ENCODE assay signal across 38 cellular contexts in the genomic region with DNA sequence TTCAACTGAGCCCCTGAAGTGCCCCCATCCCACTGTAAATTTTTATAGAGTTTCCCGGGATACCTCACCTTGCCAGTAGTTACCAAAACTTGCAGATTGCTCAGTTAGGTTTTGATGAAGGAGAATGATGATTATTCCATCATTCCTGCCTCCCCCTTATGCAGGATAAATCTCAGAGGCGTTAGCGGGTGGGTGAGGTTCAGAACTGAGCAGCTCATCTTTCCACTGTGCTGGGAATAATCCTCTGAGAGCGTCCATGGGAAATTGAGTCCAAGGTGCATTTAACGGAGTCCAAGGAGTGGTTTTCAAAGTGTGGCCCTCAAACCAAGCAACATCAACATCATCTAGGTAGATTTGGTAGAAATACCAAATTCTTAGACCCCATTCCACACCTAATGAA. TPM values are rescaled to one million over a fixed set of nuclear protein-coding genes. Genes with fewer than 3 reads are reported as not detected.
"Had no signal": no experiment of that assay in that cellular context is flagged by ENCODE, and none has a peak within 500 bp of the region (broad histone marks: within the 10 kb centered on the region; RNA-seq: fewer than 3 reads in every experiment).

No MANE protein-coding gene starts in this region.

- DNase-seq: Karpas-422, Kasumi-1, MG63, MM.1S, MV-4-11, NCI-H1048, NCI-H1092, NCI-H1092 treated with DMSO at 0.1 percent for 48 hours, NCI-H1105, NCI-H1105 treated with DMSO at 0.1 percent for 48 hours, NCI-H1417, NCI-H1417 treated with DMSO at 0.1 percent for 48 hours, NCI-H1436, NCI-H1436 treated with DMSO at 0.1 percent for 48 hours, NCI-H146, NCI-H1694, NCI-H1694 treated with DMSO at 0.1 percent for 48 hours, NCI-H187, NCI-H187 treated with DMSO at 0.1 percent for 48 hours, NCI-H1930, NCI-H2029, NCI-H2029 treated with DMSO at 0.1 percent for 48 hours, NCI-H2081, NCI-H2081 treated with DMSO at 0.1 percent for 48 hours, NCI-H2107, NCI-H2171, NCI-H2171 treated with DMSO at 0.1 percent for 48 hours, NCI-H2227 treated with DMSO at 0.1 percent for 48 hours, NCI-H226, NCI-H345, NCI-H446, NCI-H446 treated with DMSO at 0.1 percent for 48 hours, NCI-H510A, NCI-H510A treated with DMSO at 0.1 percent for 48 hours had no signal

- H3K9me3 ChIP-seq: MG63 had no signal

RNA-seq across cellular contexts. Expression of a gene that starts 18.7 kb away (rescaled TPM):
- total RNA-seq: LHCN-M2, M059J, MCF 10A, NCI-H460 had no signal
